Comparison of ENCODE assay signal across 21 cellular contexts in genomic region chr6:151330130-151330715, GRCh38.
DNase-seq lines count a peak whose midpoint lies in the region; ATAC-seq and TF ChIP-seq lines count a peak whose summit lies in the region.
"Had no signal": no experiment of that assay in that cellular context is flagged by ENCODE, and none has a peak within 500 bp of the region (broad histone marks: within the 10 kb centered on the region; RNA-seq: fewer than 3 reads in every experiment).

No MANE protein-coding gene starts in this region.

- H3K4me3 Mint-ChIP-seq in osteocyte (ENCODE audit: unreplicated experiment): no peak overlapping the region
- H3K4me3 Mint-ChIP-seq: stimulated activated naive CD8-positive, alpha-beta T cell treated with anti-CD3 and anti-CD28 coated beads, Interleukin-15, Interleukin-2, amounts not matched to agents 100 ng/mL and 50 ng/mL, for 24 hours had no signal

- H2BK5ac ChIP-seq in IMR-90 (ENCODE audit: low read depth, low read length, poor library complexity, severe bottlenecking): no peak overlapping the region

- no peak overlapping the region for H4K8ac ChIP-seq in IMR-90 (ENCODE audit: low read depth in 2 of 2, low read length in 2 of 2)

- peak; percentile 67 for DNase-seq in AG09319 (ENCODE audit: extremely low read depth, low read depth)
- peak; percentile 88 for DNase-seq in IMR-90
- peak; percentile 71 for DNase-seq in fibroblast of gingiva (ENCODE audit: low read depth)
- DNase-seq in osteocyte (ENCODE audit: extremely low spot score, unreplicated experiment): no peak
- no peak for DNase-seq in COR-L47 (lab: John Stamatoyannopoulos, UW)
- DNase-seq in heart right ventricle: no peak
- DNase-seq in anterior cingulate cortex (lab: John Stamatoyannopoulos, UW): no peak
- DNase-seq in hypothalamus (lab: John Stamatoyannopoulos, UW): no peak
- DNase-seq: activated T-cell treated with anti-CD3 and anti-CD28 coated beads, Interleukin-2, amount 50 U/mL, for 48 hours; colonic mucosa; DMS79 treated with DMSO at 0.1 percent for 48 hours; GOT3; left ventricle myocardium superior; MG63; NCI-H2081; NCI-H69; PC-3; posterior cingulate gyrus; uterus had no signal

- no peak overlapping the region for H2BK20ac ChIP-seq in IMR-90 (ENCODE audit: low read depth, low read length)

- no TSS peak for BruUV-seq in IMR-90 (replicated peaks; lab: Mats Ljungman, UMichigan)

- H3K4ac ChIP-seq in IMR-90 (ENCODE audit: low read depth, low read length): 0 out of 2 replicates have a peak overlapping the region, but pooled peaks have one; percentile 8

- H2AK5ac ChIP-seq in IMR-90 (ENCODE audit: low read depth, low read length): no peak overlapping the region

- H3K27ac ChIP-seq in IMR-90 (ENCODE audit: insufficient read depth, low read length) (no peak overlapping the region), heart right ventricle (no peak overlapping the region)
- H3K27ac ChIP-seq: C4-2B, colonic mucosa had no signal

- H3K9me3 Mint-ChIP-seq in osteocyte (ENCODE audit: unreplicated experiment): no peaks in the 10 kb centered on the region
- H3K9me3 Mint-ChIP-seq: stimulated activated naive CD8-positive, alpha-beta T cell treated with anti-CD3 and anti-CD28 coated beads, Interleukin-15, Interleukin-2, amounts not matched to agents 100 ng/mL and 50 ng/mL, for 24 hours had no signal

- no peak for TF ChIP-seq POLR2A in IMR-90 (IDR thresholded peaks at IDR 0.05; ENCODE audit: low read depth, low read length)

- H3K9me1 ChIP-seq in IMR-90 (ENCODE audit: insufficient read depth, low read length): peaks cover 6% of the 10 kb centered on the region; the same call in 1 of the 2 replicates

- no peak overlapping the region for H3K4me3 ChIP-seq in IMR-90 (ENCODE audit: insufficient read depth, low read depth, low read length)
- no peak overlapping the region for H3K4me3 ChIP-seq in heart right ventricle
- H3K4me3 ChIP-seq: colonic mucosa, MG63, uterus had no signal

- H2AFZ ChIP-seq in IMR-90 (replicated peaks; ENCODE audit: low read length, poor library complexity): no peak overlapping the region

- H4K5ac ChIP-seq in IMR-90 (ENCODE audit: low read depth, low read length): no peak overlapping the region

- intact Hi-C loops in IMR-90 (cut with micrococcal nuclease) (loop anchor here (5.0 kb wide), 1 partner anchor 358 kb away; no protein-coding TSS in a partner anchor), heart right ventricle (cut with DNase I) (loop anchor here in 3 of 10 donors (5.0 kb wide), 1 partner anchor 438 kb away; no protein-coding TSS in a partner anchor)

- ATAC-seq in IMR-90 (ENCODE audit: low read depth): peak; percentile 66
- ATAC-seq in heart right ventricle: no peak
- ATAC-seq: left ventricle myocardium superior, PC-3 had no signal

- peaks cover 6% of the 10 kb centered on the region; the same call in 1 of the 2 replicates for H3K36me3 ChIP-seq in IMR-90 (ENCODE audit: control insufficient read depth, insufficient read depth, low read length)
- peaks cover 0 to 6% (median 0%) of the 10 kb centered on the region in 9 donors for H3K36me3 ChIP-seq in heart right ventricle
- H3K36me3 ChIP-seq: colonic mucosa, MG63, uterus had no signal

- peaks cover 5% of the 10 kb centered on the region for H3K36me3 Mint-ChIP-seq in osteocyte (ENCODE audit: unreplicated experiment)

- POLR2A ChIA-PET in IMR-90 (lab: Charles Lee; ENCODE audit: unreplicated experiment): interaction anchor here (0.6 kb wide), 1 partner anchor 460 kb away, joined by 3 read pairs; no protein-coding TSS in a partner anchor

- H4K20me1 ChIP-seq in IMR-90 (ENCODE audit: insufficient read depth, low read length): no peaks in the 10 kb centered on the region

- peaks cover 0 to 24% of the 10 kb centered on the region in 2 experiments; a peak in 3 of 4 replicates for H3K79me1 ChIP-seq in IMR-90 (ENCODE audit: low read depth in 1 of 2, low read length in 2 of 2)

- peaks cover 67% of the 10 kb centered on the region for H3K4me1 Mint-ChIP-seq in osteocyte (ENCODE audit: unreplicated experiment)

- in situ Hi-C loops in IMR-90 (cut with MboI; ENCODE audit: low sequenced_read_pairs): loop anchor here (5.0 to 25.0 kb wide), 2 partner anchors 438 to 918 kb away; no protein-coding TSS in a partner anchor

- no peak overlapping the region for H2AK9ac ChIP-seq in IMR-90 (replicated peaks; ENCODE audit: low read depth, low read length, poor library complexity)

- H3K27me3 ChIP-seq in IMR-90 (ENCODE audit: control insufficient read depth, insufficient read depth, low read length): no peaks in the 10 kb centered on the region
- H3K27me3 ChIP-seq in heart right ventricle: peaks cover 0 to 14% (median 2%) of the 10 kb centered on the region in 7 donors
- H3K27me3 ChIP-seq: MG63, uterus had no signal

- peak overlapping the region; percentile 45 for H3K27ac Mint-ChIP-seq in osteocyte (ENCODE audit: unreplicated experiment)
- H3K27ac Mint-ChIP-seq: stimulated activated naive CD8-positive, alpha-beta T cell treated with anti-CD3 and anti-CD28 coated beads, Interleukin-15, Interleukin-2, amounts not matched to agents 100 ng/mL and 50 ng/mL, for 24 hours had no signal

- no CpG with 5 or more reads among the region's 6 CpGs for whole genome bisulfite sequencing in IMR-90 (ENCODE audit: extremely low coverage in 2 of 2, insufficient read length in 1 of 2), 2 experiments
- 66 to 68% methylated on average over 6 of the region's 6 CpGs for WGBS in heart right ventricle, 2 donors

- no peak overlapping the region for H3K56ac ChIP-seq in IMR-90 (ENCODE audit: extremely low read depth, insufficient read depth, low read length)

- no peak overlapping the region for H3K23ac ChIP-seq in IMR-90 (ENCODE audit: low read depth, low read length)

- H3K27me3 Mint-ChIP-seq in osteocyte (ENCODE audit: unreplicated experiment): no peaks in the 10 kb centered on the region

- H3K18ac ChIP-seq in IMR-90 (ENCODE audit: low read depth, low read length): no peak overlapping the region; the same call in 1 of the 2 replicates

- no peak overlapping the region for H3K14ac ChIP-seq in IMR-90 (replicated peaks; ENCODE audit: low read depth, low read length)

- TF ChIP-seq RAD21 in IMR-90 (IDR thresholded peaks at IDR 0.05; ENCODE audit: low read length): no peak

- no peak overlapping the region for H3K9ac ChIP-seq in IMR-90 (ENCODE audit: low read depth, low read length)

- H3K4me1 ChIP-seq in IMR-90 (ENCODE audit: control insufficient read depth, insufficient read depth, low read length): peaks cover 5% of the 10 kb centered on the region; the same call in 1 of the 2 replicates
- H3K4me1 ChIP-seq in heart right ventricle: peaks cover 0 to 13% (median 11%) of the 10 kb centered on the region in 9 donors
- H3K4me1 ChIP-seq: colonic mucosa, uterus had no signal

- TF ChIP-seq CTCF in AG09319 (IDR thresholded peaks at IDR 0.05; ENCODE audit: low read depth, low read length): no peak
- TF ChIP-seq CTCF in IMR-90 (conservative IDR thresholded peaks at IDR 0.05; ENCODE audit: low read depth, low read length): no peak
- no peak for TF ChIP-seq CTCF in osteocyte (IDR thresholded peaks at IDR 0.05)
- no peak for TF ChIP-seq CTCF in heart right ventricle (IDR thresholded peaks at IDR 0.05)

- H3K4me2 ChIP-seq in IMR-90 (ENCODE audit: low read depth, low read length): peak overlapping the region; percentile 17; the same call in 1 of the 2 replicates

- H3K9me3 ChIP-seq in IMR-90 (ENCODE audit: control insufficient read depth, insufficient read depth, low read length) (no peaks in the 10 kb centered on the region), heart right ventricle (no peaks in the 10 kb centered on the region)
- H3K9me3 ChIP-seq: colonic mucosa, MG63, uterus had no signal

- CTCF ChIA-PET in IMR-90 (lab: Yijun Ruan, JAX): interaction anchor here (0.7 to 2.0 kb wide), 2 partner anchors 65 to 438 kb away, joined by 3 to 11 read pairs; no protein-coding TSS in a partner anchor

- no peak overlapping the region for H2BK15ac ChIP-seq in IMR-90 (ENCODE audit: low read depth, low read length)

- dilution Hi-C loops in IMR-90 (cut with HindIII; ENCODE audit: low sequenced_read_pairs, unreplicated experiment): no loop called here

- no peak overlapping the region for H2BK120ac ChIP-seq in IMR-90 (ENCODE audit: low read depth, low read length)

- no peak overlapping the region for H4K91ac ChIP-seq in IMR-90 (ENCODE audit: insufficient read depth, low read depth, low read length)

TF ChIP-seq in IMR-90, 13 proteins besides CTCF, POLR2A, EP300 and RAD21:
- no peak for TF ChIP-seq MAZ (IDR thresholded peaks at IDR 0.05; ENCODE audit: borderline replicate concordance, low read depth, low read length)
- no peak for TF ChIP-seq BHLHE40 (IDR thresholded peaks at IDR 0.05; ENCODE audit: low read depth, low read length)
- no peak for TF ChIP-seq MXI1 (IDR thresholded peaks at IDR 0.05; ENCODE audit: borderline replicate concordance, low read depth, low read length)
- no peak for TF ChIP-seq MAFK (IDR thresholded peaks at IDR 0.05; ENCODE audit: low read depth, low read length)
- TF ChIP-seq FOS (IDR thresholded peaks at IDR 0.05; ENCODE audit: low read depth, low read length): no peak

Comparison
In these comparisons a context has a peak if more than half of its experiments do, and no peak if none do; other contexts are left out.
1. DNase-seq: peak in AG09319 (single experiment), IMR-90 (single experiment) and fibroblast of gingiva (single experiment); none in osteocyte (single experiment), COR-L47 (single experiment), heart right ventricle (0 of 2), anterior cingulate cortex (0 of 58) and hypothalamus (0 of 51).